In the genomic region with DNA sequence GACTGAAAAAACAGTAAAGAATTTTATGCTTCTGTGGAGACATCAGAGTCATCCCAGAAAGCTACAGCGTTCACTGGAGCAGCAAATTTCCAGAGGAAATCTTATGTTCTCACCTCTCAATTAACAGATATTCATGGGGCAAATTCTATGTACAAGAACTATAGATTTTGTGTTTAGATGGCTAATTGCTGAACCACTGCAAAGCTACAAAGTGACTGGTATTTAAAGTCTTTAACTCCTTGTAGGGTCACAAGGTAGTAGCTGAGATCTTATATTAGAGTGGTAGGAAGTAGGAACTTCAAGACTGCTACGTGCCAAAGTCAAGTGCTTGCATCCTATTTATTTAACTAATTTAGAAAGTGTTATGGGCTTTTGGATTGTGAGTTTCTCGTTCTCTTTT, we compare ENCODE assay signal across 25 cellular contexts.
DNase-seq lines count a peak whose midpoint lies in the region; ATAC-seq, FAIRE-seq and TF ChIP-seq lines count a peak whose summit lies in the region.
"Had no signal": no experiment of that assay in that cellular context is flagged by ENCODE, and none has a peak within 500 bp of the region (broad histone marks: within the 10 kb centered on the region; RNA-seq: fewer than 3 reads in every experiment).

No MANE protein-coding gene starts in this region.

- no peak for TF ChIP-seq POLR2A in body of pancreas (IDR thresholded peaks at IDR 0.05)

- peaks cover 27% of the 10 kb centered on the region for H3K4me1 ChIP-seq in Panc1 (ENCODE audit: control insufficient read depth, insufficient read depth, low read length)
- peaks cover 8% of the 10 kb centered on the region for H3K4me1 ChIP-seq in body of pancreas
- H3K4me1 ChIP-seq: SJSA1 had no signal

- POLR2A ChIA-PET in Panc1 (lab: Charles Lee), result no interaction called here

- H3K27ac ChIP-seq in Panc1 (ENCODE audit: low read length) (peak overlapping the region; percentile 8; the same call in 1 of the 2 replicates), brain microvascular endothelial cell (no peak overlapping the region), body of pancreas (no peak overlapping the region)
- H3K27ac ChIP-seq: A549, KMS-11, PC-9, SJSA1 had no signal

- no peaks in the 10 kb centered on the region for H3K27me3 ChIP-seq in Panc1 (ENCODE audit: control insufficient read depth, insufficient read depth, low read length)
- H3K27me3 ChIP-seq in brain microvascular endothelial cell (replicated peaks), result peaks cover 6% of the 10 kb centered on the region
- H3K27me3 ChIP-seq in body of pancreas, result no peaks in the 10 kb centered on the region

- H3K9me3 ChIP-seq in Panc1 (ENCODE audit: control insufficient read depth, insufficient read depth, low read depth, low read length), result no peaks in the 10 kb centered on the region
- no peaks in the 10 kb centered on the region for H3K9me3 ChIP-seq in body of pancreas
- H3K9me3 ChIP-seq: A549, Caco-2, HAP-1, SJSA1 had no signal

- ATAC-seq in Panc1 (no peak), body of pancreas (no peak)
- ATAC-seq: A549; CD8-positive, alpha-beta T cell had no signal

- peak; percentile 15 for DNase-seq in CD1c-positive myeloid dendritic cell (ENCODE audit: extremely low spot score)
- no peak for DNase-seq in Panc1 (ENCODE audit: low read depth, low spot score)
- DNase-seq in superior temporal gyrus (ENCODE audit: extremely low spot score), result peak; percentile 10
- no peak for DNase-seq in stimulated activated CD4-positive, alpha-beta T cell treated with anti-CD3 and anti-CD28 coated beads, Interleukin-12 subunit alpha, Interleukin-12 subunit beta, amount 100 ng/mL, for 4 hours
- no peak for DNase-seq in brain microvascular endothelial cell
- no peak for DNase-seq in body of pancreas
- DNase-seq: C1 segment of cervical spinal cord; Caco-2; CD8-positive, alpha-beta T cell; GOT3; HFFc6; NCI-H1048; NCI-H187; NCI-H2081 treated with DMSO at 0.1 percent for 48 hours; NCI-H446; NCI-H524 treated with DMSO at 0.1 percent for 48 hours; NCI-H774; PC-9; Right ventricle myocardium superior; RPMI8226 had no signal

- BruUV-seq in Panc1 (replicated peaks; lab: Mats Ljungman, UMichigan), result no TSS peak

- H3K4me3 ChIP-seq in Panc1 (ENCODE audit: low read depth in 2 of 2, low read length in 2 of 2), result no peak overlapping the region
- no peak overlapping the region for H3K4me3 ChIP-seq in brain microvascular endothelial cell (ENCODE audit: low read depth, low read length)
- no peak overlapping the region for H3K4me3 ChIP-seq in body of pancreas
- H3K4me3 ChIP-seq: A549, HAP-1, PC-9, SJSA1 had no signal

- in situ Hi-C loops in Panc1 (cut with HindIII; ENCODE audit: low pct_unique_long_range_greater_than_20kb, low sequenced_read_pairs), result no loop called here
- in situ Hi-C loops in brain microvascular endothelial cell (cut with HindIII; ENCODE audit: low pct_ligation_motif_present, low sequenced_read_pairs), result no loop called here

- TF ChIP-seq CTCF in Panc1 (IDR thresholded peaks at IDR 0.05), result no peak
- no peak for TF ChIP-seq CTCF in brain microvascular endothelial cell (IDR thresholded peaks at IDR 0.05; ENCODE audit: low read depth, low read length, missing control alignments)
- no peak for TF ChIP-seq CTCF in body of pancreas (IDR thresholded peaks at IDR 0.05)

- 77% methylated on average over 3 of the region's 3 CpGs for WGBS in body of pancreas, 2 donors

- CTCF ChIA-PET in Panc1 (lab: Charles Lee), result no interaction called here

- FAIRE-seq in G401.6 (lab: Jason Lieb, UNC), result peak; percentile 98
- FAIRE-seq: A549 had no signal

- intact Hi-C loops in Panc1 (cut with micrococcal nuclease; ENCODE audit: unreplicated experiment) (no loop called here), body of pancreas (cut with DNase I) (no loop called here)

- no peaks in the 10 kb centered on the region for H3K36me3 ChIP-seq in Panc1 (ENCODE audit: control insufficient read depth, insufficient read depth, low read length)
- no peaks in the 10 kb centered on the region for H3K36me3 ChIP-seq in brain microvascular endothelial cell (replicated peaks)
- H3K36me3 ChIP-seq in body of pancreas (replicated peaks in 1 of 2; ENCODE audit: insufficient read depth in 1 of 2, low read depth in 2 of 2), result no peaks in the 10 kb centered on the region
- H3K36me3 ChIP-seq: HAP-1, SJSA1 had no signal

Comparison
In these comparisons a context has a peak if more than half of its experiments do, and no peak if none do; other contexts are left out.
1. DNase-seq: peak in CD1c-positive myeloid dendritic cell (single experiment) and superior temporal gyrus (single experiment); none in Panc1 (single experiment), stimulated activated CD4-positive, alpha-beta T cell treated with anti-CD3 and anti-CD28 coated beads, Interleukin-12 subunit alpha, Interleukin-12 subunit beta, amount 100 ng/mL, for 4 hours (single experiment), brain microvascular endothelial cell (single experiment) and body of pancreas (0 of 4).